17 cellular contexts compared by ENCODE assay signal in genomic region chrY:19574939-19575338, GRCh38.
"Had no signal": no experiment of that assay in that cellular context is flagged by ENCODE, and none has a peak within 500 bp of the region (broad histone marks: within the 10 kb centered on the region; RNA-seq: fewer than 3 reads in every experiment).

No MANE protein-coding gene starts in this region.

- H3K27ac Mint-ChIP-seq: activated naive CD8-positive, alpha-beta T cell; brain; naive B cell had no signal

- H3K9me3 ChIP-seq: pancreas, tibial artery, vagina had no signal

- H3K9me3 Mint-ChIP-seq: brain; central memory CD8-positive, alpha-beta T cell; naive B cell had no signal

- H3K36me3 Mint-ChIP-seq: brain, naive B cell had no signal

- ATAC-seq: left colon, pancreas had no signal

- H3K27ac ChIP-seq: pancreas, tibial artery, vagina had no signal

- H3K4me3 Mint-ChIP-seq: brain; central memory CD8-positive, alpha-beta T cell; naive B cell had no signal

- DNase-seq: activated effector memory CD4-positive, alpha-beta T cell treated with Interleukin-2 at 50 U/mL for 16 hours; amygdala; cortex of kidney; effector CD8-positive, alpha-beta T cell; foreskin melanocyte; head of caudate nucleus; left colon; midbrain; naive B cell; pancreas; stimulated activated CD4-positive, alpha-beta T cell treated with anti-CD3 and anti-CD28 coated beads, Interleukin-15, amount 100 ng/mL, for 24 hours; stimulated activated CD4-positive, alpha-beta T cell treated with anti-CD3 and anti-CD28 coated beads, Interleukin-4, amount 100 ng/mL, for 24 hours; tibial artery had no signal

- H3K4me1 Mint-ChIP-seq: brain had no signal

- H3K36me3 ChIP-seq: pancreas, tibial artery, vagina had no signal

- H3K27me3 Mint-ChIP-seq: activated naive CD8-positive, alpha-beta T cell; brain; central memory CD8-positive, alpha-beta T cell; naive B cell had no signal
